ENCODE assay signal across 21 cellular contexts in genomic region chr7:109354000-109354399, GRCh38.
"Had no signal": no experiment of that assay in that cellular context is flagged by ENCODE, and none has a peak within 500 bp of the region (broad histone marks: within the 10 kb centered on the region; RNA-seq: fewer than 3 reads in every experiment).

No MANE protein-coding gene starts in this region.

- H3K27ac ChIP-seq: coronary artery, hepatocyte, ovary, right atrium auricular region, sigmoid colon, skin epidermis, stomach, thoracic aorta, transverse colon had no signal

- H3K9me3 ChIP-seq: ovary, right atrium auricular region, sigmoid colon, stomach, thoracic aorta, transverse colon had no signal

- H2AFZ ChIP-seq: hepatocyte had no signal

- H3K4me2 ChIP-seq: hepatocyte had no signal

- H3K27me3 Mint-ChIP-seq: naive thymus-derived CD4-positive, alpha-beta T cell had no signal

- H3K4me1 Mint-ChIP-seq: naive thymus-derived CD4-positive, alpha-beta T cell had no signal

- H3K27me3 ChIP-seq: hepatocyte, ovary, right atrium auricular region, sigmoid colon, stomach, transverse colon had no signal

- ATAC-seq: left colon; left ventricle myocardium superior; naive thymus-derived CD4-positive, alpha-beta T cell had no signal

- H3K4me3 ChIP-seq: coronary artery, hepatocyte, lung, ovary, right atrium auricular region, sigmoid colon, skin epidermis, stomach, thoracic aorta, transverse colon had no signal

- H3K36me3 ChIP-seq: ovary, right atrium auricular region, sigmoid colon, stomach, thoracic aorta, transverse colon had no signal

- H3K4me3 Mint-ChIP-seq: naive thymus-derived CD4-positive, alpha-beta T cell had no signal

- H3K4me1 ChIP-seq: right atrium auricular region, sigmoid colon, stomach, transverse colon had no signal

- H3K27ac Mint-ChIP-seq: naive thymus-derived CD4-positive, alpha-beta T cell had no signal

- H3K79me2 ChIP-seq: hepatocyte had no signal

- H3K36me3 Mint-ChIP-seq: naive thymus-derived CD4-positive, alpha-beta T cell had no signal

- DNase-seq: effector CD8-positive, alpha-beta T cell; foreskin melanocyte; head of caudate nucleus; left colon; left ventricle myocardium superior; mesenchymal stem cell; naive thymus-derived CD4-positive, alpha-beta T cell; nucleus accumbens; ovary; sigmoid colon; stimulated activated CD4-positive, alpha-beta T cell treated with anti-CD3 and anti-CD28 coated beads, Interleukin-12 subunit alpha, Interleukin-12 subunit beta, amount 100 ng/mL, for 4 hours; stimulated activated naive CD4-positive, alpha-beta T cell; stomach; substantia nigra; transverse colon had no signal
